23 cellular contexts compared by ENCODE assay signal in genomic region chr4:48197643-48198237, GRCh38.
A peak's percentile ranks its signal among the peaks of the same experiment; 100 is the strongest.
DNase-seq lines count a peak whose midpoint lies in the region; ATAC-seq and TF ChIP-seq lines count a peak whose summit lies in the region.
"Had no signal": no experiment of that assay in that cellular context is flagged by ENCODE, and none has a peak within 500 bp of the region (broad histone marks: within the 10 kb centered on the region; RNA-seq: fewer than 3 reads in every experiment).

No MANE protein-coding gene starts in this region.

- 92 to 95% methylated on average over 3 to 5 of the region's 5 CpGs for WGBS in endodermal cell (ENCODE audit: insufficient coverage in 1 of 2, insufficient read length in 1 of 2), 2 experiments

- POLR2A ChIA-PET in WTC11 (lab: Charles Lee), result no interaction called here

- no peaks in the 10 kb centered on the region for H3K27me3 Mint-ChIP-seq in WTC11 (ENCODE audit: low read depth)
- no peaks in the 10 kb centered on the region for H3K27me3 Mint-ChIP-seq in endodermal cell (ENCODE audit: insufficient read depth)

- TF ChIP-seq CTCF in WTC11 (IDR thresholded peaks at IDR 0.05) (no peak), endodermal cell (conservative IDR thresholded peaks at IDR 0.05) (no peak)

- peak; percentile 27 for ATAC-seq in GM21381 (IDR thresholded peaks at IDR 0.05; ENCODE audit: unreplicated experiment)
- peak; percentile 37 for ATAC-seq in HG03378 (IDR thresholded peaks at IDR 0.05; ENCODE audit: unreplicated experiment)
- ATAC-seq in WTC11, result no peak
- ATAC-seq: A549, esophagus mucosa, gastroesophageal sphincter, PC-3 had no signal

- DNase-seq in WTC11 (ENCODE audit: low spot score), result no peak
- no peak for DNase-seq in endodermal cell
- no peak for DNase-seq in NCI-H2227 treated with DMSO at 0.1 percent for 48 hours (lab: John Stamatoyannopoulos, UW)
- DNase-seq in GF-D8 (lab: John Stamatoyannopoulos, UW), result no peak
- DNase-seq in NCI-H2107 treated with DMSO at 0.1 percent for 48 hours (lab: John Stamatoyannopoulos, UW; ENCODE audit: unreplicated experiment), result no peak
- DNase-seq: activated CD4-positive, CD25-positive, alpha-beta regulatory T cell treated with anti-CD3 and anti-CD28 coated beads, Interleukin-2, amount 50 U/mL, for 72 hours; activated effector memory CD4-positive, alpha-beta T cell treated with Interleukin-2 at 50 U/mL for 16 hours; adrenal gland; dorsolateral prefrontal cortex; MV-4-11; NCI-H2029 treated with DMSO at 0.1 percent for 48 hours; NCI-H526; PC-3; T-helper 2 cell; thyroid gland had no signal

- peak overlapping the region in 9 of 11 experiments; percentile 68 to 78 (median 73); a peak in 8 of 22 replicates for H3K9ac ChIP-seq in BLaER1 treated with 17β-estradiol and CSF1 and Interleukin-3, amounts not matched to agents 10 nM and 100 nM
- no peak overlapping the region for H3K9ac ChIP-seq in endodermal cell (ENCODE audit: extremely low read depth, low read length, poor library complexity, severe bottlenecking)

- H3K4me3 ChIP-seq in BLaER1 treated with 17β-estradiol and CSF1 and Interleukin-3, amounts not matched to agents 10 nM and 100 nM, result no peak overlapping the region
- no peak overlapping the region for H3K4me3 ChIP-seq in endodermal cell (ENCODE audit: low read length)
- H3K4me3 ChIP-seq: A549, adrenal gland, cardiac muscle cell, dorsolateral prefrontal cortex, gastroesophageal sphincter, thyroid gland had no signal

- peak overlapping the region; percentile 77 to 97 (median 93) for H3K4me2 ChIP-seq in BLaER1 treated with 17β-estradiol and CSF1 and Interleukin-3, amounts not matched to agents 10 nM and 100 nM
- H3K4me2 ChIP-seq: A549 had no signal

- H3K27ac ChIP-seq in BLaER1 treated with 17β-estradiol and CSF1 and Interleukin-3, amounts not matched to agents 10 nM and 100 nM, result peak overlapping the region in 10 of 11 experiments; percentile 48 to 85 (median 80); a peak in 18 of 22 replicates
- H3K27ac ChIP-seq in endodermal cell (ENCODE audit: low read depth, low read length), result no peak overlapping the region
- H3K27ac ChIP-seq: A549, adrenal gland, C4-2B, cardiac muscle cell, dorsolateral prefrontal cortex, gastroesophageal sphincter, thyroid gland had no signal

- H3K4me3 Mint-ChIP-seq in WTC11 (no peak overlapping the region), endodermal cell (no peak overlapping the region)

- no peaks in the 10 kb centered on the region for H3K9me3 ChIP-seq in BLaER1 treated with 17β-estradiol and CSF1 and Interleukin-3, amounts not matched to agents 10 nM and 100 nM (replicated peaks in 1 of 11)
- H3K9me3 ChIP-seq in endodermal cell (ENCODE audit: control insufficient read depth, low read length), result no peaks in the 10 kb centered on the region
- H3K9me3 ChIP-seq: A549, adrenal gland, gastroesophageal sphincter, thyroid gland had no signal

- H3K27ac Mint-ChIP-seq in WTC11 (peak overlapping the region; percentile 4; the same call in 1 of the 2 replicates), endodermal cell (no peak overlapping the region)

- H3K36me3 ChIP-seq in BLaER1 treated with 17β-estradiol and CSF1 and Interleukin-3, amounts not matched to agents 10 nM and 100 nM, result peaks cover 0 to 5% (median 0%) of the 10 kb centered on the region in 11 experiments; a peak in 1 of 22 replicates
- H3K36me3 ChIP-seq in endodermal cell (ENCODE audit: control insufficient read depth, insufficient read depth, low read length), result no peaks in the 10 kb centered on the region
- H3K36me3 ChIP-seq: adrenal gland, cardiac muscle cell, gastroesophageal sphincter, thyroid gland had no signal

- H3K9me3 Mint-ChIP-seq in WTC11 (no peaks in the 10 kb centered on the region), endodermal cell (no peaks in the 10 kb centered on the region)

- H3K4me1 Mint-ChIP-seq in WTC11 (peaks cover 25% of the 10 kb centered on the region), endodermal cell (peaks cover 2% of the 10 kb centered on the region)

- CTCF ChIA-PET in WTC11 (lab: Charles Lee), result interaction anchor here (1.2 kb wide), 1 partner anchor 93 kb away, joined by 3 read pairs; no protein-coding TSS in a partner anchor

- H4K20me1 ChIP-seq in BLaER1 treated with 17β-estradiol and CSF1 and Interleukin-3, amounts not matched to agents 10 nM and 100 nM, result peaks cover 0 to 40% (median 0%) of the 10 kb centered on the region in 11 experiments; a peak in 5 of 22 replicates

- no peaks in the 10 kb centered on the region for H3K36me3 Mint-ChIP-seq in WTC11
- H3K36me3 Mint-ChIP-seq in endodermal cell (ENCODE audit: low read depth), result no peaks in the 10 kb centered on the region

- H3K27me3 ChIP-seq in BLaER1 treated with 17β-estradiol and CSF1 and Interleukin-3, amounts not matched to agents 10 nM and 100 nM, result no peaks in the 10 kb centered on the region
- no peaks in the 10 kb centered on the region for H3K27me3 ChIP-seq in endodermal cell (ENCODE audit: control insufficient read depth, insufficient read depth, low read length, poor library complexity, severe bottlenecking)
- H3K27me3 ChIP-seq: adrenal gland, cardiac muscle cell, gastroesophageal sphincter, thyroid gland had no signal

- peaks cover 81 to 100% (median 93%) of the 10 kb centered on the region in 10 experiments for H3K4me1 ChIP-seq in BLaER1 treated with 17β-estradiol and CSF1 and Interleukin-3, amounts not matched to agents 10 nM and 100 nM
- H3K4me1 ChIP-seq in endodermal cell (ENCODE audit: control insufficient read depth, insufficient read depth, low read length), result no peaks in the 10 kb centered on the region
- H3K4me1 ChIP-seq: A549 had no signal

TF ChIP-seq in WTC11, 78 proteins besides CTCF, POLR2A, EP300 and RAD21 (continues in another document):
- no peak for TF ChIP-seq ESRRA (CRISPR knock-in tag; IDR thresholded peaks at IDR 0.05; ENCODE audit: borderline replicate concordance)
- no peak for TF ChIP-seq CREM (CRISPR knock-in tag; IDR thresholded peaks at IDR 0.05)
- TF ChIP-seq ZNF317 (CRISPR knock-in tag; IDR thresholded peaks at IDR 0.05; ENCODE audit: borderline replicate concordance, low read depth), result no peak
- no peak for TF ChIP-seq RORB (CRISPR knock-in tag; IDR thresholded peaks at IDR 0.05)
- TF ChIP-seq ZNF281 (CRISPR knock-in tag; IDR thresholded peaks at IDR 0.05), result no peak
- no peak for TF ChIP-seq CBFB (CRISPR knock-in tag; IDR thresholded peaks at IDR 0.05; ENCODE audit: low read depth)
- TF ChIP-seq AFF4 (CRISPR knock-in tag; IDR thresholded peaks at IDR 0.05; ENCODE audit: borderline replicate concordance), result no peak
- no peak for TF ChIP-seq SMAD4 (CRISPR knock-in tag; IDR thresholded peaks at IDR 0.05)
- TF ChIP-seq OVOL2 (CRISPR knock-in tag; IDR thresholded peaks at IDR 0.05; ENCODE audit: borderline replicate concordance), result no peak
- no peak for TF ChIP-seq GRHL2 (CRISPR knock-in tag; IDR thresholded peaks at IDR 0.05; ENCODE audit: insufficient replicate concordance, severe bottlenecking)
- TF ChIP-seq USF1 (CRISPR knock-in tag; IDR thresholded peaks at IDR 0.05), result no peak
